ENCODE assay signal across 1 cellular context in the genomic region with DNA sequence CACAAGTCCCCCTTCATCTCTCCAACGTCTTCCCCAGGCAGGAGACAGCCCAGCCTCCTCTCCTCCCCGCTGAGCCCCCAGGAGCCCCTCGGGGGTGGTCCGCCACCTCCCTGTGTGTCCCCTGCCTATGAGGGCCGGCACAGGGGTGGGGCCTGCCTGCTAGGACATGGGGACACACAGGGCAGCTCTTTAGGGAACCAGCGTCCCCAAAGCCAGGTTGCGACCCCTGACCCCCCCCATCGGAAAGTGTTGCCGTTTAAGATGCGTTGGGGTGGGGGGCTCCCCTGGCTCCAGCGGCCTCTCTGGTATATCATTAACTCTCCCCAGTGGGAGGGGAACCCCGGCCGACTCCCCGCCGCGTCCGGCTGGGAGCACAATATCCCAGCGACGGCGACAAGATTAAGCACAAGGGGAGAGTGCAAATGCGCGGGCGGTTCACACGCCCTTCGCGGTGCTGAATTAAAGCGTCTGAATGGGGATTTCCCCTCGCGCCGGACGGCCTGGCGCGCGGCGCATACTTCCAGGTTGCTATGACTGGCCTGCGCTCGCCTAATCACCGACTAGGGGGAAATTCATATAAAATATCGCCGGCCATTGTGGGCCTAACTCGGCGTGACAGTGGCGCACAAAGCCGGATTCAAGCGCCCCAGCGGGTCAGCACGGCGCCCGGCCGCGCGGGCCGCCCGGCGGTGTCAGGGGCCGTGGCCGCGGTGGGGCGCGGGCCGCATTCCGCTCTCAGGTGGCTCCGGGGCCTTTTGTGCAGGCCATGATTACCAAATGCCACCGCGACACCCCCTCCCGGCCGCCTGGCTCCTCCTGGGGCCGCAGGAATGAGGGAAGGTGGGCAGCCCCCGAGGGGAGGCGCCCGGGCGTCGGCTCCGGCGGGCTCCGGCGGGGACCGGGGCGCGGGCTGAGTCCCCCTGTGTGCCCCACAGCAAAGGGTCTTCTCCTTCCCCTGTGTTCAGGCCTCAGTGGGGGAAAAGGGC.
TF ChIP-seq lines count a peak whose summit lies in the region.

No MANE protein-coding gene starts in this region.

TF ChIP-seq in K562, 482 proteins besides CTCF, POLR2A, EP300 and RAD21:
- no peak for TF ChIP-seq RBBP5 (IDR thresholded peaks at IDR 0.05; ENCODE audit: borderline replicate concordance, insufficient read depth, low read length, poor library complexity, severe bottlenecking)
- TF ChIP-seq ZFP36 (IDR thresholded peaks at IDR 0.05; ENCODE audit: low read depth, low read length, partially characterized antibody), result no peak
- no peak for TF ChIP-seq ZNF668 (CRISPR knock-in tag; IDR thresholded peaks at IDR 0.05)
- TF ChIP-seq, protein P1, sequence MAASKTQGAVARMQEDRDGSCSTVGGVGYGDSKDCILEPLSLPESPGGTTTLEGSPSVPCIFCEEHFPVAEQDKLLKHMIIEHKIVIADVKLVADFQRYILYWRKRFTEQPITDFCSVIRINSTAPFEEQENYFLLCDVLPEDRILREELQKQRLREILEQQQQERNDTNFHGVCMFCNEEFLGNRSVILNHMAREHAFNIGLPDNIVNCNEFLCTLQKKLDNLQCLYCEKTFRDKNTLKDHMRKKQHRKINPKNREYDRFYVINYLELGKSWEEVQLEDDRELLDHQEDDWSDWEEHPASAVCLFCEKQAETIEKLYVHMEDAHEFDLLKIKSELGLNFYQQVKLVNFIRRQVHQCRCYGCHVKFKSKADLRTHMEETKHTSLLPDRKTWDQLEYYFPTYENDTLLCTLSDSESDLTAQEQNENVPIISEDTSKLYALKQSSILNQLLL (CRISPR knock-in tag; IDR thresholded peaks at IDR 0.05; ENCODE audit: borderline replicate concordance), result no peak
- TF ChIP-seq NUFIP1 (IDR thresholded peaks at IDR 0.05; ENCODE audit: partially characterized antibody), result no peak
